In genomic region chr22:46734830-46735453, GRCh38 we compare ENCODE assay signal across 8 cellular contexts. TPM values are rescaled to one million over a fixed set of nuclear protein-coding genes. Genes with fewer than 3 reads are reported as not detected.
DNase-seq lines count a peak whose midpoint lies in the region; ATAC-seq and TF ChIP-seq lines count a peak whose summit lies in the region.

No MANE protein-coding gene starts in this region.

- WGBS in lung, 2 donors = 15 to 18% methylated on average over 12 of the region's 12 CpGs
- 16 to 29% (median 23%) methylated on average over 12 of the region's 12 CpGs for WGBS in stomach, 5 donors

- no peaks in the 10 kb centered on the region for H3K27me3 ChIP-seq in lung (ENCODE audit: control insufficient read depth, insufficient read depth)
- H3K27me3 ChIP-seq in stomach = no peaks in the 10 kb centered on the region

- peak; percentile 27 for TF ChIP-seq EP300 in stomach (IDR thresholded peaks at IDR 0.05)

- DNase-seq in SKM-1 (lab: John Stamatoyannopoulos, UW; ENCODE audit: unreplicated experiment) (peak; percentile 66), lung (ENCODE audit: low spot score) (peak; percentile 63), stomach (peak; percentile 56)
- DNase-seq in activated naive CD4-positive, alpha-beta T cell treated with anti-CD3 and anti-CD28 coated beads, Interleukin-2, amount 50 U/mL, for 16 hours = peak; percentile 41

- peak; percentile 9 for ATAC-seq in lung (ENCODE audit: insufficient read depth, low FRiP score)
- ATAC-seq in GM21381 (IDR thresholded peaks at IDR 0.05; ENCODE audit: unreplicated experiment) = no peak
- no peak for ATAC-seq in GM21360 (IDR thresholded peaks at IDR 0.05; ENCODE audit: unreplicated experiment)
- no peak for ATAC-seq in GM18870 (IDR thresholded peaks at IDR 0.05; ENCODE audit: unreplicated experiment)

- H3K9me3 ChIP-seq in lung (ENCODE audit: control insufficient read depth in 2 of 2, insufficient read depth in 1 of 2, low read length in 1 of 2) = no peaks in the 10 kb centered on the region
- H3K9me3 ChIP-seq in stomach = no peaks in the 10 kb centered on the region

- H3K36me3 ChIP-seq in lung (ENCODE audit: control insufficient read depth in 2 of 2, insufficient read depth in 2 of 2, low read length in 2 of 2) (peaks cover 0 to 8% of the 10 kb centered on the region in 2 donors), stomach (peaks cover 0 to 11% (median 0%) of the 10 kb centered on the region in 4 donors)

- TF ChIP-seq CTCF in lung (IDR thresholded peaks at IDR 0.05; ENCODE audit: control extremely low read depth, extremely low read depth) (no peak), stomach (IDR thresholded peaks at IDR 0.05) (no peak)

- H3K27ac ChIP-seq in lung (ENCODE audit: low read depth in 1 of 2, low read length in 1 of 2) (peak overlapping the region; percentile 50 to 99), stomach (peak overlapping the region; percentile 59 to 96 (median 95))

- intact Hi-C loops in stomach (cut with DNase I; ENCODE audit: low total_unique reads) = no loop called here

- H3K4me1 ChIP-seq in lung (ENCODE audit: control insufficient read depth in 2 of 2, insufficient read depth in 2 of 2, low read length in 2 of 2) (peaks cover 18 to 33% of the 10 kb centered on the region in 2 donors), stomach (peaks cover 83 to 91% (median 87%) of the 10 kb centered on the region in 4 donors)

- H3K4me3 ChIP-seq in lung = no peak overlapping the region
- H3K4me3 ChIP-seq in stomach = peak overlapping the region in 2 of 4 donors; percentile 10 to 86

- TF ChIP-seq POLR2A in GM19193 (IDR thresholded peaks at IDR 0.05; ENCODE audit: extremely low read depth, insufficient read depth, insufficient read length) (peak; percentile 33), stomach (IDR thresholded peaks at IDR 0.05) (no peak)

RNA-seq across cellular contexts. Expression of gene CERK, which starts 3.1 kb away (rescaled TPM):
- total RNA-seq in lung (10 to 100 TPM; 31.0 to 36.2 TPM), stomach (10 to 100 TPM; 29.1 to 59.4 (median 42.4) TPM)
- polyA plus RNA-seq in lung (10 to 100 TPM; 12.1 to 32.4 TPM), stomach (10 to 100 TPM; 12.5 to 29.2 (median 26.0) TPM)

RNA-seq across cellular contexts. Expression of gene TBC1D22A, which starts 27.5 kb away (rescaled TPM):
- total RNA-seq in lung = 10 to 100 TPM; 20.3 to 38.4 TPM
- 10 to 100 TPM; 20.2 to 21.6 TPM for polyA plus RNA-seq in lung
- 10 to 100 TPM; 13.8 to 53.1 (median 47.4) TPM for total RNA-seq in stomach
- 10 to 100 TPM; 13.3 to 22.1 (median 15.5) TPM for polyA plus RNA-seq in stomach
